In genomic region chr15:99310745-99311144, GRCh38 we compare ENCODE assay signal across 1 cellular context.
TF ChIP-seq lines count a peak whose summit lies in the region.

No MANE protein-coding gene starts in this region.

TF ChIP-seq in K562, 482 proteins besides CTCF, POLR2A, EP300 and RAD21 (continued from another document and continues in another):
- TF ChIP-seq ZNF263 (CRISPR knock-in tag; IDR thresholded peaks at IDR 0.05; ENCODE audit: borderline replicate concordance) (no peak), NR0B1 (IDR thresholded peaks at IDR 0.05; ENCODE audit: partially characterized antibody) (no peak), HMG20B (CRISPR knock-in tag; IDR thresholded peaks at IDR 0.05) (no peak), ZNF561 (CRISPR knock-in tag; conservative IDR thresholded peaks at IDR 0.05) (no peak), ZNF140 (CRISPR knock-in tag; IDR thresholded peaks at IDR 0.05) (no peak), ZSCAN32 (CRISPR knock-in tag; IDR thresholded peaks at IDR 0.05) (no peak), HMGN3 (IDR thresholded peaks at IDR 0.05; ENCODE audit: borderline replicate concordance, extremely low read depth, insufficient read length, low read depth, low read length) (no peak), PHF20 (IDR thresholded peaks at IDR 0.05; ENCODE audit: partially characterized antibody) (no peak), HNRNPL (IDR thresholded peaks at IDR 0.05; ENCODE audit: low read depth, low read length) (no peak), BRCA1 (IDR thresholded peaks at IDR 0.05) (no peak), BRCA1 (CRISPR knock-in tag; IDR thresholded peaks at IDR 0.05) (no peak), TCF7L2 (IDR thresholded peaks at IDR 0.05; ENCODE audit: low read depth, low read length) (no peak), MEIS2 (IDR thresholded peaks at IDR 0.05; ENCODE audit: partially characterized antibody) (peak; percentile 23), ID3 (CRISPR knock-in tag; IDR thresholded peaks at IDR 0.05) (no peak), ID3 (tag; IDR thresholded peaks at IDR 0.05) (peak; percentile 61), POLR2H (tag; IDR thresholded peaks at IDR 0.05; ENCODE audit: low read depth) (no peak), HBP1 (CRISPR knock-in tag; IDR thresholded peaks at IDR 0.05) (no peak), SMAD2 (IDR thresholded peaks at IDR 0.05; ENCODE audit: low read depth, low read length) (no peak), HNRNPLL (IDR thresholded peaks at IDR 0.05; ENCODE audit: low read depth, low read length, poor library complexity, severe bottlenecking) (no peak), MTA2 (IDR thresholded peaks at IDR 0.05; ENCODE audit: low read depth) (peak; percentile 29; the same call in 1 of the 2 replicates), MEF2A (IDR thresholded peaks at IDR 0.05; ENCODE audit: control insufficient read depth, low read depth, low read length) (no peak), ZNF780A (CRISPR knock-in tag; IDR thresholded peaks at IDR 0.05) (no peak), SOX6 (IDR thresholded peaks at IDR 0.05) (peak; percentile 59), CTBP1 (IDR thresholded peaks at IDR 0.05; ENCODE audit: borderline replicate concordance) (no peak), PHF8 (IDR thresholded peaks at IDR 0.05; ENCODE audit: borderline replicate concordance, low read length) (no peak), SAP30 (IDR thresholded peaks at IDR 0.05; ENCODE audit: borderline replicate concordance, insufficient read depth, low read depth, low read length, poor library complexity, severe bottlenecking) (no peak), NCOR1 (IDR thresholded peaks at IDR 0.05) (peak; percentile 30; the same call in 1 of the 2 replicates), DMBX1 (CRISPR knock-in tag; IDR thresholded peaks at IDR 0.05; ENCODE audit: borderline replicate concordance) (peak; percentile 48; the same call in 1 of the 2 replicates), NR4A1 (CRISPR knock-in tag; IDR thresholded peaks at IDR 0.05) (no peak), NR4A1 (tag; IDR thresholded peaks at IDR 0.05) (no peak), CBFA2T2 (conservative IDR thresholded peaks at IDR 0.05) (peak; percentile 37; the same call in 1 of the 2 replicates), STAG1 (CRISPR knock-in tag; IDR thresholded peaks at IDR 0.05; ENCODE audit: borderline replicate concordance) (no peak), TAF15 (IDR thresholded peaks at IDR 0.05; ENCODE audit: low read depth, low read length) (no peak), ZNF124 (CRISPR knock-in tag; IDR thresholded peaks at IDR 0.05) (no peak)
- TF ChIP-seq, protein P1, sequence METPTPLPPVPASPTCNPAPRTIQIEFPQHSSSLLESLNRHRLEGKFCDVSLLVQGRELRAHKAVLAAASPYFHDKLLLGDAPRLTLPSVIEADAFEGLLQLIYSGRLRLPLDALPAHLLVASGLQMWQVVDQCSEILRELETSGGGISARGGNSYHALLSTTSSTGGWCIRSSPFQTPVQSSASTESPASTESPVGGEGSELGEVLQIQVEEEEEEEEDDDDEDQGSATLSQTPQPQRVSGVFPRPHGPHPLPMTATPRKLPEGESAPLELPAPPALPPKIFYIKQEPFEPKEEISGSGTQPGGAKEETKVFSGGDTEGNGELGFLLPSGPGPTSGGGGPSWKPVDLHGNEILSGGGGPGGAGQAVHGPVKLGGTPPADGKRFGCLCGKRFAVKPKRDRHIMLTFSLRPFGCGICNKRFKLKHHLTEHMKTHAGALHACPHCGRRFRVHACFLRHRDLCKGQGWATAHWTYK (CRISPR knock-in tag; IDR thresholded peaks at IDR 0.05): no peak
- TF ChIP-seq, protein P2, sequence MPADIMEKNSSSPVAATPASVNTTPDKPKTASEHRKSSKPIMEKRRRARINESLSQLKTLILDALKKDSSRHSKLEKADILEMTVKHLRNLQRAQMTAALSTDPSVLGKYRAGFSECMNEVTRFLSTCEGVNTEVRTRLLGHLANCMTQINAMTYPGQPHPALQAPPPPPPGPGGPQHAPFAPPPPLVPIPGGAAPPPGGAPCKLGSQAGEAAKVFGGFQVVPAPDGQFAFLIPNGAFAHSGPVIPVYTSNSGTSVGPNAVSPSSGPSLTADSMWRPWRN (IDR thresholded peaks at IDR 0.05; ENCODE audit: low read depth): peak; percentile 71
- TF ChIP-seq, protein P3, sequence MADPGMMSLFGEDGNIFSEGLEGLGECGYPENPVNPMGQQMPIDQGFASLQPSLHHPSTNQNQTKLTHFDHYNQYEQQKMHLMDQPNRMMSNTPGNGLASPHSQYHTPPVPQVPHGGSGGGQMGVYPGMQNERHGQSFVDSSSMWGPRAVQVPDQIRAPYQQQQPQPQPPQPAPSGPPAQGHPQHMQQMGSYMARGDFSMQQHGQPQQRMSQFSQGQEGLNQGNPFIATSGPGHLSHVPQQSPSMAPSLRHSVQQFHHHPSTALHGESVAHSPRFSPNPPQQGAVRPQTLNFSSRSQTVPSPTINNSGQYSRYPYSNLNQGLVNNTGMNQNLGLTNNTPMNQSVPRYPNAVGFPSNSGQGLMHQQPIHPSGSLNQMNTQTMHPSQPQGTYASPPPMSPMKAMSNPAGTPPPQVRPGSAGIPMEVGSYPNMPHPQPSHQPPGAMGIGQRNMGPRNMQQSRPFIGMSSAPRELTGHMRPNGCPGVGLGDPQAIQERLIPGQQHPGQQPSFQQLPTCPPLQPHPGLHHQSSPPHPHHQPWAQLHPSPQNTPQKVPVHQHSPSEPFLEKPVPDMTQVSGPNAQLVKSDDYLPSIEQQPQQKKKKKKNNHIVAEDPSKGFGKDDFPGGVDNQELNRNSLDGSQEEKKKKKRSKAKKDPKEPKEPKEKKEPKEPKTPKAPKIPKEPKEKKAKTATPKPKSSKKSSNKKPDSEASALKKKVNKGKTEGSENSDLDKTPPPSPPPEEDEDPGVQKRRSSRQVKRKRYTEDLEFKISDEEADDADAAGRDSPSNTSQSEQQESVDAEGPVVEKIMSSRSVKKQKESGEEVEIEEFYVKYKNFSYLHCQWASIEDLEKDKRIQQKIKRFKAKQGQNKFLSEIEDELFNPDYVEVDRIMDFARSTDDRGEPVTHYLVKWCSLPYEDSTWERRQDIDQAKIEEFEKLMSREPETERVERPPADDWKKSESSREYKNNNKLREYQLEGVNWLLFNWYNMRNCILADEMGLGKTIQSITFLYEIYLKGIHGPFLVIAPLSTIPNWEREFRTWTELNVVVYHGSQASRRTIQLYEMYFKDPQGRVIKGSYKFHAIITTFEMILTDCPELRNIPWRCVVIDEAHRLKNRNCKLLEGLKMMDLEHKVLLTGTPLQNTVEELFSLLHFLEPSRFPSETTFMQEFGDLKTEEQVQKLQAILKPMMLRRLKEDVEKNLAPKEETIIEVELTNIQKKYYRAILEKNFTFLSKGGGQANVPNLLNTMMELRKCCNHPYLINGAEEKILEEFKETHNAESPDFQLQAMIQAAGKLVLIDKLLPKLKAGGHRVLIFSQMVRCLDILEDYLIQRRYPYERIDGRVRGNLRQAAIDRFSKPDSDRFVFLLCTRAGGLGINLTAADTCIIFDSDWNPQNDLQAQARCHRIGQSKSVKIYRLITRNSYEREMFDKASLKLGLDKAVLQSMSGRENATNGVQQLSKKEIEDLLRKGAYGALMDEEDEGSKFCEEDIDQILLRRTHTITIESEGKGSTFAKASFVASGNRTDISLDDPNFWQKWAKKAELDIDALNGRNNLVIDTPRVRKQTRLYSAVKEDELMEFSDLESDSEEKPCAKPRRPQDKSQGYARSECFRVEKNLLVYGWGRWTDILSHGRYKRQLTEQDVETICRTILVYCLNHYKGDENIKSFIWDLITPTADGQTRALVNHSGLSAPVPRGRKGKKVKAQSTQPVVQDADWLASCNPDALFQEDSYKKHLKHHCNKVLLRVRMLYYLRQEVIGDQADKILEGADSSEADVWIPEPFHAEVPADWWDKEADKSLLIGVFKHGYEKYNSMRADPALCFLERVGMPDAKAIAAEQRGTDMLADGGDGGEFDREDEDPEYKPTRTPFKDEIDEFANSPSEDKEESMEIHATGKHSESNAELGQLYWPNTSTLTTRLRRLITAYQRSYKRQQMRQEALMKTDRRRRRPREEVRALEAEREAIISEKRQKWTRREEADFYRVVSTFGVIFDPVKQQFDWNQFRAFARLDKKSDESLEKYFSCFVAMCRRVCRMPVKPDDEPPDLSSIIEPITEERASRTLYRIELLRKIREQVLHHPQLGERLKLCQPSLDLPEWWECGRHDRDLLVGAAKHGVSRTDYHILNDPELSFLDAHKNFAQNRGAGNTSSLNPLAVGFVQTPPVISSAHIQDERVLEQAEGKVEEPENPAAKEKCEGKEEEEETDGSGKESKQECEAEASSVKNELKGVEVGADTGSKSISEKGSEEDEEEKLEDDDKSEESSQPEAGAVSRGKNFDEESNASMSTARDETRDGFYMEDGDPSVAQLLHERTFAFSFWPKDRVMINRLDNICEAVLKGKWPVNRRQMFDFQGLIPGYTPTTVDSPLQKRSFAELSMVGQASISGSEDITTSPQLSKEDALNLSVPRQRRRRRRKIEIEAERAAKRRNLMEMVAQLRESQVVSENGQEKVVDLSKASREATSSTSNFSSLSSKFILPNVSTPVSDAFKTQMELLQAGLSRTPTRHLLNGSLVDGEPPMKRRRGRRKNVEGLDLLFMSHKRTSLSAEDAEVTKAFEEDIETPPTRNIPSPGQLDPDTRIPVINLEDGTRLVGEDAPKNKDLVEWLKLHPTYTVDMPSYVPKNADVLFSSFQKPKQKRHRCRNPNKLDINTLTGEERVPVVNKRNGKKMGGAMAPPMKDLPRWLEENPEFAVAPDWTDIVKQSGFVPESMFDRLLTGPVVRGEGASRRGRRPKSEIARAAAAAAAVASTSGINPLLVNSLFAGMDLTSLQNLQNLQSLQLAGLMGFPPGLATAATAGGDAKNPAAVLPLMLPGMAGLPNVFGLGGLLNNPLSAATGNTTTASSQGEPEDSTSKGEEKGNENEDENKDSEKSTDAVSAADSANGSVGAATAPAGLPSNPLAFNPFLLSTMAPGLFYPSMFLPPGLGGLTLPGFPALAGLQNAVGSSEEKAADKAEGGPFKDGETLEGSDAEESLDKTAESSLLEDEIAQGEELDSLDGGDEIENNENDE (IDR thresholded peaks at IDR 0.05; ENCODE audit: low read depth, low read length): no peak
